In genomic region chr15:92951800-92952199, GRCh38 we compare ENCODE assay signal across 1 cellular context.
A peak's percentile ranks its signal among the peaks of the same experiment; 100 is the strongest.
TF ChIP-seq lines count a peak whose summit lies in the region.

No MANE protein-coding gene starts in this region.

TF ChIP-seq in K562, 482 proteins besides CTCF, POLR2A, EP300 and RAD21:
- TF ChIP-seq ZNF75A (CRISPR knock-in tag; IDR thresholded peaks at IDR 0.05): no peak
- no peak for TF ChIP-seq NFE2 (IDR thresholded peaks at IDR 0.05; ENCODE audit: low read depth)
- TF ChIP-seq ZNF583 (CRISPR knock-in tag; IDR thresholded peaks at IDR 0.05): no peak
- peak; percentile 85 for TF ChIP-seq MAFG (tag; conservative IDR thresholded peaks at IDR 0.05)
- no peak for TF ChIP-seq ZNF23 (CRISPR knock-in tag; IDR thresholded peaks at IDR 0.05)
- peak; percentile 89 for TF ChIP-seq MAFK (IDR thresholded peaks at IDR 0.05; ENCODE audit: low read length)
- TF ChIP-seq MBD1 (CRISPR knock-in tag; IDR thresholded peaks at IDR 0.05): no peak
- TF ChIP-seq MITF (IDR thresholded peaks at IDR 0.05): no peak
- TF ChIP-seq MAFF (IDR thresholded peaks at IDR 0.05; ENCODE audit: low read length): peak; percentile 87
- peak; percentile 91 for TF ChIP-seq C11orf30 (IDR thresholded peaks at IDR 0.05; ENCODE audit: low read depth)
- TF ChIP-seq E2F4 (CRISPR knock-in tag; IDR thresholded peaks at IDR 0.05; ENCODE audit: low read depth): no peak
- TF ChIP-seq GATAD2A (IDR thresholded peaks at IDR 0.05): no peak
- TF ChIP-seq PKNOX1 (IDR thresholded peaks at IDR 0.05): no peak
- no peak for TF ChIP-seq PHTF2 (CRISPR knock-in tag; IDR thresholded peaks at IDR 0.05)
- peak; percentile 96 for TF ChIP-seq ZNF316 (IDR thresholded peaks at IDR 0.05)
